In the genomic region with DNA sequence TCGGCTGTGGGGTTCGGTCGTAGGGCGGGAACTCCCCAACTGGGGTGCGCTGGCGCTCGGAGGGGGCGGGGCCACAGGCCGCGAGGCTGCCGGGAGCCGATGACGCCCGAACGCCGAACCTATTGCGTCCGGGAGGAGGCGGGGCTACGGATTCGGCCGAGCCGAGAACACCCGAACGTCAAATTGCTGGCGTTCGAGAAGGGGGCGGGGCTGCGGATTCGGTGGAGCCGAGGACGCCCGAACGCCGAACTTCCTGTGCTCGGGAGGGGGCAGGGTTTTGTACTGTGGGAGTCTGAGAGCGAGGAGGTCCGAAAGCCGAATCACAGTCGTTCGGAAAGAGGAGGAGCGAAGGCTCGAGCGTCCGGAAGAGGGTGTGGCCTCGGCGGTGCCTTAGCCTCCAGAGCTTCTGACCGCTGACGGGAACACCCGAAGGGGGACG, we compare ENCODE assay signal across 8 cellular contexts. TPM values are rescaled to one million over a fixed set of nuclear protein-coding genes. Genes with fewer than 3 reads are reported as not detected.
DNase-seq lines count a peak whose midpoint lies in the region; ATAC-seq and TF ChIP-seq lines count a peak whose summit lies in the region.

No MANE protein-coding gene starts in this region.

- no peaks in the 10 kb centered on the region; the same call in 1 of the 2 replicates for H3F3A ChIP-seq in DOHH2 (ENCODE audit: control insufficient read depth, insufficient read depth)

- H3K27me3 ChIP-seq in DOHH2 (ENCODE audit: control insufficient read depth, low read length), result no peaks in the 10 kb centered on the region
- H3K27me3 ChIP-seq in HAP-1 (ENCODE audit: low read depth), result no peaks in the 10 kb centered on the region
- no peaks in the 10 kb centered on the region for H3K27me3 ChIP-seq in RWPE2 (ENCODE audit: insufficient read depth, poor library complexity, severe bottlenecking)

- H3K27ac ChIP-seq in DOHH2 (ENCODE audit: low read depth, low read length) (peak overlapping the region; percentile 83), RWPE2 (ENCODE audit: poor library complexity, severe bottlenecking) (peak overlapping the region; percentile 76)

- H4K20me1 ChIP-seq in DOHH2 (ENCODE audit: control insufficient read depth, insufficient read depth, low read depth, low read length), result peaks cover 4% of the 10 kb centered on the region; the same call in 1 of the 2 replicates

- peak overlapping the region; percentile 85 for H3K4me3 ChIP-seq in DOHH2 (ENCODE audit: low read length)
- H3K4me3 ChIP-seq in HAP-1, result peak overlapping the region; percentile 99
- H3K4me3 ChIP-seq in RWPE2 (ENCODE audit: severe bottlenecking), result peak overlapping the region; percentile 71
- peak overlapping the region; percentile 74 for H3K4me3 ChIP-seq in fibroblast of mammary gland (ENCODE audit: control insufficient read depth, low read depth, low read length)

- H3K4me3 Mint-ChIP-seq in naive thymus-derived CD8-positive, alpha-beta T cell, result peak overlapping the region; percentile 86 to 100 (median 95)
- H3K4me3 Mint-ChIP-seq in stimulated activated memory B cell treated with anti-CD40 and anti-IgM and Interleukin-4, amounts not matched to agents 10 μg/mL and 1 μg/mL and 100 μg/mL, for 72 hours, result peak overlapping the region; percentile 87

- peaks cover 29% of the 10 kb centered on the region for H3K79me2 ChIP-seq in DOHH2 (ENCODE audit: control insufficient read depth, low read length)

- peak; percentile 70 for ATAC-seq in RWPE2 (ENCODE audit: low read depth)
- peak; percentile 64 for ATAC-seq in naive thymus-derived CD8-positive, alpha-beta T cell
- ATAC-seq in stimulated activated memory B cell treated with anti-CD40 and anti-IgM and Interleukin-4, amounts not matched to agents 10 μg/mL and 1 μg/mL and 100 μg/mL, for 72 hours, result peak; percentile 81

- H3K9me2 ChIP-seq in DOHH2 (replicated peaks; ENCODE audit: control insufficient read depth, low read length), result no peaks in the 10 kb centered on the region

- POLR2A ChIA-PET in naive thymus-derived CD8-positive, alpha-beta T cell (lab: Charles Lee), result interaction anchor here (0.7 to 7.0 kb wide), 11 partner anchors 10 to 323 kb away, joined by 3 to 158 read pairs (median 10); a partner anchor contains a TSS

- H3K4me2 ChIP-seq in DOHH2 (ENCODE audit: low read length), result peak overlapping the region; percentile 95

- DNase-seq in HAP-1 (ENCODE audit: low spot score in 2 of 2) (peak; percentile 97 to 100), M059J (ENCODE audit: low read depth) (peak; percentile 99), RWPE2 (ENCODE audit: low spot score) (peak; percentile 99), fibroblast of mammary gland (ENCODE audit: low read depth) (peak; percentile 99)
- DNase-seq in activated effector memory CD4-positive, alpha-beta T cell treated with Interleukin-2 at 50 U/mL for 16 hours, result peak; percentile 100
- DNase-seq in naive thymus-derived CD8-positive, alpha-beta T cell, result peak in 9 of 10 donors; percentile 99 to 100 (median 100)

- H3K9me3 ChIP-seq in DOHH2 (ENCODE audit: control insufficient read depth, insufficient read depth, low read length) (no peaks in the 10 kb centered on the region), HAP-1 (no peaks in the 10 kb centered on the region), RWPE2 (ENCODE audit: severe bottlenecking) (no peaks in the 10 kb centered on the region)

- in situ Hi-C loops in HAP-1 (cut with MboI; ENCODE audit: low sequenced_read_pairs), result loop anchor here (25.0 kb wide), 1 partner anchor 1472 kb away; a partner anchor contains a TSS

- H3K36me3 Mint-ChIP-seq in naive thymus-derived CD8-positive, alpha-beta T cell, result peaks cover 3 to 36% (median 6%) of the 10 kb centered on the region in 3 donors
- H3K36me3 Mint-ChIP-seq in stimulated activated memory B cell treated with anti-CD40 and anti-IgM and Interleukin-4, amounts not matched to agents 10 μg/mL and 1 μg/mL and 100 μg/mL, for 72 hours, result peaks cover 16% of the 10 kb centered on the region

- H3K36me3 ChIP-seq in DOHH2 (ENCODE audit: control insufficient read depth, low read length), result peaks cover 25% of the 10 kb centered on the region
- peaks cover 27% of the 10 kb centered on the region for H3K36me3 ChIP-seq in HAP-1 (replicated peaks)
- peaks cover 31% of the 10 kb centered on the region for H3K36me3 ChIP-seq in RWPE2 (ENCODE audit: low read depth)

- peaks cover 22 to 53% (median 46%) of the 10 kb centered on the region in 4 donors for H3K4me1 Mint-ChIP-seq in naive thymus-derived CD8-positive, alpha-beta T cell
- H3K4me1 Mint-ChIP-seq in stimulated activated memory B cell treated with anti-CD40 and anti-IgM and Interleukin-4, amounts not matched to agents 10 μg/mL and 1 μg/mL and 100 μg/mL, for 72 hours, result peaks cover 42% of the 10 kb centered on the region

- no peaks in the 10 kb centered on the region for H3K27me3 Mint-ChIP-seq in naive thymus-derived CD8-positive, alpha-beta T cell
- H3K27me3 Mint-ChIP-seq in stimulated activated memory B cell treated with anti-CD40 and anti-IgM and Interleukin-4, amounts not matched to agents 10 μg/mL and 1 μg/mL and 100 μg/mL, for 72 hours, result no peaks in the 10 kb centered on the region

- H3K4me1 ChIP-seq in DOHH2 (ENCODE audit: control insufficient read depth, low read length), result peaks cover 19% of the 10 kb centered on the region
- H3K4me1 ChIP-seq in HAP-1, result peaks cover 6% of the 10 kb centered on the region; the same call in 1 of the 2 replicates
- no peaks in the 10 kb centered on the region for H3K4me1 ChIP-seq in RWPE2 (ENCODE audit: insufficient read depth, poor library complexity, severe bottlenecking)

- H3K27ac Mint-ChIP-seq in naive thymus-derived CD8-positive, alpha-beta T cell, result peak overlapping the region; percentile 98 to 100 (median 99)
- peak overlapping the region; percentile 96 for H3K27ac Mint-ChIP-seq in stimulated activated memory B cell treated with anti-CD40 and anti-IgM and Interleukin-4, amounts not matched to agents 10 μg/mL and 1 μg/mL and 100 μg/mL, for 72 hours

- TF ChIP-seq CTCF in DOHH2 (IDR thresholded peaks at IDR 0.05; ENCODE audit: low read depth, low read length, poor library complexity, severe bottlenecking), result no peak
- no peak for TF ChIP-seq CTCF in RWPE2 (IDR thresholded peaks at IDR 0.05; ENCODE audit: poor library complexity, severe bottlenecking)
- no peak for TF ChIP-seq CTCF in fibroblast of mammary gland (conservative IDR thresholded peaks at IDR 0.05; ENCODE audit: control insufficient read depth, insufficient read depth, low read depth, low read length)

- no peaks in the 10 kb centered on the region for H3K9me3 Mint-ChIP-seq in naive thymus-derived CD8-positive, alpha-beta T cell
- no peaks in the 10 kb centered on the region for H3K9me3 Mint-ChIP-seq in stimulated activated memory B cell treated with anti-CD40 and anti-IgM and Interleukin-4, amounts not matched to agents 10 μg/mL and 1 μg/mL and 100 μg/mL, for 72 hours

RNA-seq across cellular contexts. Expression of a gene that starts 0.6 kb away (rescaled TPM):
- 116 and 173 TPM in 2 replicates for total RNA-seq in M059J (2014; rRNA removed; shearing (Covaris generic))
- total RNA-seq in naive thymus-derived CD8-positive, alpha-beta T cell, result 10 to 100 TPM; 25.2 to 25.6 TPM
- polyA plus RNA-seq in naive thymus-derived CD8-positive, alpha-beta T cell, result 10 to 100 TPM; 23.4 to 38.7 (median 33.3) TPM

RNA-seq across cellular contexts. Expression of a gene that starts 1.1 kb away (rescaled TPM):
- total RNA-seq in M059J (2014; rRNA removed; shearing (Covaris generic)), result 310 and 461 TPM in 2 replicates
- total RNA-seq in naive thymus-derived CD8-positive, alpha-beta T cell, result 10 to 100 TPM; 35.9 to 36.1 TPM
- 10 to 100 TPM; 11.9 to 17.9 (median 14.8) TPM for polyA plus RNA-seq in naive thymus-derived CD8-positive, alpha-beta T cell

RNA-seq across cellular contexts. Expression of a gene that starts 10.1 kb away (rescaled TPM):
- total RNA-seq in M059J (2014; rRNA removed; shearing (Covaris generic)), result 780 and 923 TPM in 2 replicates
- 1,000 to 10,000 TPM; 1,288 to 1,335 TPM for total RNA-seq in naive thymus-derived CD8-positive, alpha-beta T cell
- 1,000 to 10,000 TPM; 1,265 to 1,506 (median 1,311) TPM for polyA plus RNA-seq in naive thymus-derived CD8-positive, alpha-beta T cell

RNA-seq across cellular contexts. Expression of a gene that starts 17.6 kb away (rescaled TPM):
- total RNA-seq in M059J (2014; rRNA removed; shearing (Covaris generic)), result 0.39 TPM in 1 of 2 replicates, not detected in the other
- not detected for total RNA-seq in naive thymus-derived CD8-positive, alpha-beta T cell
- under 1 TPM in 1 of 3 donors, not detected in 2; 0.13 TPM for polyA plus RNA-seq in naive thymus-derived CD8-positive, alpha-beta T cell

RNA-seq across cellular contexts. Expression of a gene that starts 31.0 kb away (rescaled TPM):
- total RNA-seq in M059J (2014; rRNA removed; shearing (Covaris generic)), result 9.1 and 15.1 TPM in 2 replicates
- total RNA-seq in naive thymus-derived CD8-positive, alpha-beta T cell, result 10 to 100 TPM; 18.5 to 20.5 TPM
- polyA plus RNA-seq in naive thymus-derived CD8-positive, alpha-beta T cell, result 10 to 100 TPM in 1 of 3 donors, 1 to 10 TPM in 2; 7.7 to 13.9 (median 9.3) TPM

Comparison
In these comparisons a context has a peak if more than half of its experiments do, and no peak if none do; other contexts are left out.
1. Peak in every context shown above with its lines: DNase-seq, ATAC-seq, H3K4me3 ChIP-seq and H3K27ac ChIP-seq.